11 cellular contexts compared by ENCODE assay signal in the genomic region with DNA sequence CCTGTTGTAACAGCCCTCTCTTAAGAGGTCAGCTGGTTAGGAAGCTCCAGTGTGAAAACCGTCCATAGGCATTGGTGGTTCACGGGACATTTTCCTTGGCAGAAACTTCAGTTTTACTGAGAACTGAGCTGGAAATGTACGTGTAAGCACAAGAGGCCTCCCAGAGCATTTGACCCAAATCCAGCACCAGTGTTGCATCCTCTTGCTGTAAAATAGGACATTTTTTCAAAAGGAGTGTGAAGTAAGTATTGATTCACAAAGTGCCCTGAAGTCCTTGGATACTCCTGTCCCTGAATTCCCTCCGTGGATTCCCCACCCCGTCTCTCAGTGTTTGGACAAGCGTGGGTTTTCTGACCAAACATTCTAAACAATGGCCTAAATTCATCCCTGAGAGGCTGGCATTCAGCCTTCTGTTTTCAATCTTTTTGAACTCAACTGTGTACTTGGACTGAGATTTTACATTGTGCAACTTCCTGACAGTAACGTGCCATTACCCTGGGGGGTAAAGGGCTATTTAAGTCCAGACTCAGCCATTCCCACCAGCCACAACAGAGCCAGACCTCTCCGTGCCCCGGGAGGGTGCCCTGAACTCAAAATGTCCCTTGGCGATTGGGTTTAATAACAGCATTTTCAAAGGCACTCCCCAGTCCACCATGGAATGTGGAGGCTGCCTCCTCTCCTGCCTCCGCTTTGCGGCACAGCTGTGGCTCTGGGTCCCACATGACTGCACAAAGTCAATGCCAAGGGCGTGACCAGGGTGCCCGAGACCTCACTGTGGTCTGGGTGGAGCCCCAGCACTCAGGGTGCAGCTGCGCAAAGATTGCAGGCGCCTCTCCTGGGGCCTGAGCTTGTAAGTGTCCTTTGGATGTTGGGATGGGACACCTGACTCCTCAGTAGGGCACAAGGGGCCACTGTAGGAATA.
A peak's percentile ranks its signal among the peaks of the same experiment; 100 is the strongest.
DNase-seq lines count a peak whose midpoint lies in the region; ATAC-seq and TF ChIP-seq lines count a peak whose summit lies in the region.
"Had no signal": no experiment of that assay in that cellular context is flagged by ENCODE, and none has a peak within 500 bp of the region (broad histone marks: within the 10 kb centered on the region; RNA-seq: fewer than 3 reads in every experiment).

No MANE protein-coding gene starts in this region.

- no peak overlapping the region for H2AFZ ChIP-seq in Karpas-422 (ENCODE audit: low read length)

- H3K27ac ChIP-seq in prostate gland = peak overlapping the region; percentile 28 to 36
- no peak overlapping the region for H3K27ac ChIP-seq in Karpas-422 (ENCODE audit: low read length)

- no peak overlapping the region for H3K4me2 ChIP-seq in Karpas-422 (ENCODE audit: low read depth, low read length, poor library complexity, severe bottlenecking)

- H3K27me3 ChIP-seq in prostate gland (replicated peaks; ENCODE audit: insufficient read depth) (no peaks in the 10 kb centered on the region), Karpas-422 (ENCODE audit: low read length) (no peaks in the 10 kb centered on the region)

- H3K9ac ChIP-seq in Karpas-422 (ENCODE audit: low read length) = no peak overlapping the region

- no peaks in the 10 kb centered on the region for H4K20me1 ChIP-seq in Karpas-422 (ENCODE audit: insufficient read depth, low read depth, low read length)

- TF ChIP-seq POLR2A in prostate gland (IDR thresholded peaks at IDR 0.05) = no peak

- DNase-seq in SK-MEL-5 (ENCODE audit: low read depth, low spot score) (peak; percentile 67), Right ventricle myocardium superior (no peak), prostate gland (ENCODE audit: low spot score) (peak; percentile 57), NCI-H524 (lab: John Stamatoyannopoulos, UW) (no peak), GM13977 (ENCODE audit: low spot score) (no peak), Karpas-422 (no peak), UCSD-AML1 (lab: John Stamatoyannopoulos, UW; ENCODE audit: unreplicated experiment) (no peak)
- DNase-seq: activated naive CD4-positive, alpha-beta T cell treated with anti-CD3 and anti-CD28 coated beads for 36 hours; CD4-positive, alpha-beta T cell; NCI-H82 had no signal

- ATAC-seq in GM18511 (IDR thresholded peaks at IDR 0.05; ENCODE audit: unreplicated experiment) = peak; percentile 64
- ATAC-seq in Right ventricle myocardium superior (ENCODE audit: poor library complexity) = peak; percentile 87

- intact Hi-C loops in Right ventricle myocardium superior (cut with DNase I) (no loop called here), prostate gland (cut with DNase I) (no loop called here)

- peaks cover 4% of the 10 kb centered on the region for H3K4me1 ChIP-seq in prostate gland (replicated peaks)
- H3K4me1 ChIP-seq in Karpas-422 (ENCODE audit: low read length) = no peaks in the 10 kb centered on the region

- H3K4me3 ChIP-seq in prostate gland (no peak overlapping the region), Karpas-422 (ENCODE audit: low read length) (no peak overlapping the region)

- no peaks in the 10 kb centered on the region for H3K36me3 ChIP-seq in prostate gland
- no peaks in the 10 kb centered on the region for H3K36me3 ChIP-seq in Karpas-422 (ENCODE audit: insufficient read depth, low read length)

- in situ Hi-C loops in SK-MEL-5 (cut with HindIII; ENCODE audit: low pct_unique_long_range_greater_than_20kb, low sequenced_read_pairs) (no loop called here), GM13977 (cut with MboI; ENCODE audit: low pct_unique_long_range_greater_than_20kb, low sequenced_read_pairs, unreplicated experiment) (no loop called here)

- WGBS in prostate gland = 29% methylated on average over 14 of the region's 16 CpGs

- TF ChIP-seq CTCF in prostate gland (IDR thresholded peaks at IDR 0.05) = no peak
- TF ChIP-seq CTCF in GM13977 (IDR thresholded peaks at IDR 0.05; ENCODE audit: extremely low read depth, insufficient read depth, missing control alignments) = no peak

- no peaks in the 10 kb centered on the region for H3K9me2 ChIP-seq in Karpas-422 (replicated peaks; ENCODE audit: insufficient read depth, low read length)

- H3K9me3 ChIP-seq in prostate gland (no peaks in the 10 kb centered on the region), Karpas-422 (ENCODE audit: low read length) (no peaks in the 10 kb centered on the region)

- no peaks in the 10 kb centered on the region for H3K79me2 ChIP-seq in Karpas-422 (ENCODE audit: low read length)

Comparison
In these comparisons a context has a peak if more than half of its experiments do, and no peak if none do; other contexts are left out.
1. DNase-seq: peak in SK-MEL-5 (single experiment) and prostate gland (single experiment); none in Right ventricle myocardium superior (single experiment), NCI-H524 (0 of 2), GM13977 (single experiment), Karpas-422 (single experiment) and UCSD-AML1 (single experiment).